In the genomic region with DNA sequence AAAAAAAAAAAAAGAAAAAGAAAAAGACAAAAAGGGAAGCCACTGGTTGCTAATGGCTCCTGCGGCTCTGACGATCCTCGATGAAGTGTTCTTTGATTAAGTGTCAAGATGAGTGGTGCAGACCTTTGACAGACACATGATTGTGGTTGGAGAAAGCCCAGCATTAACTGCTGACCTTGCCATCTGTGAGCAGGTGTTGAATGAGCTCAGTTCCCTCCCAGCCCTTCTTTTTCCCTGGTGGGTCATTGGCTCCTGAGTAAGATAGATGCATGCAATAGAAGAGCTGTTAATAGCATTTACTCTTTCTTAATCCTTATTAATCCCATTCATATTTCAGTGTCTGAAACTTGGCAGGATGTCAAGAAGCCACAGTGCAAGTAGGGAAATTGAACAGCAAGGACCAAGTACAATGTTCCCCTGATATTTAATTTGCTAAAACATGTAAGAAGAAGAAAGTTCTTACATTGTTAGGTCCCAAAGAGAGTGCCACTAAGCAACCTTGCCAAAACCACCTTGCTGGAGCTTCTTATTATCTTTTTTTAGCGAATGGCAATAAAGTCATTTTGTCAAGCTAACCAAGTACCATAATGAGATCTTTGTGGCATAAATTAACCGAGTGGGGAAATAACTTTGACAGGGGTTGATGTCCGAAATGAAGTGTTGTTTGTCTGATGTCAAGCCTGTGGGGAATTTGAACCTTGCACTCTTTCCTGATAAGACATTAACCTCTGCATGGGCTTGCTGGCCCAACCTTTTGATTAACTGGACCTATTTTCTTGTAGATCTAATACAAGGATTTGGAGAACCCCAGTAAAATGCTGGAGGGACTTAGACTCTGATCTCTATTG, we compare ENCODE assay signal across 1 cellular context.
TF ChIP-seq lines count a peak whose summit lies in the region.

No MANE protein-coding gene starts in this region.

TF ChIP-seq in HEK293, 187 proteins besides CTCF, POLR2A, EP300 and RAD21 (continued from another document and continues in another):
- TF ChIP-seq, protein P1, sequence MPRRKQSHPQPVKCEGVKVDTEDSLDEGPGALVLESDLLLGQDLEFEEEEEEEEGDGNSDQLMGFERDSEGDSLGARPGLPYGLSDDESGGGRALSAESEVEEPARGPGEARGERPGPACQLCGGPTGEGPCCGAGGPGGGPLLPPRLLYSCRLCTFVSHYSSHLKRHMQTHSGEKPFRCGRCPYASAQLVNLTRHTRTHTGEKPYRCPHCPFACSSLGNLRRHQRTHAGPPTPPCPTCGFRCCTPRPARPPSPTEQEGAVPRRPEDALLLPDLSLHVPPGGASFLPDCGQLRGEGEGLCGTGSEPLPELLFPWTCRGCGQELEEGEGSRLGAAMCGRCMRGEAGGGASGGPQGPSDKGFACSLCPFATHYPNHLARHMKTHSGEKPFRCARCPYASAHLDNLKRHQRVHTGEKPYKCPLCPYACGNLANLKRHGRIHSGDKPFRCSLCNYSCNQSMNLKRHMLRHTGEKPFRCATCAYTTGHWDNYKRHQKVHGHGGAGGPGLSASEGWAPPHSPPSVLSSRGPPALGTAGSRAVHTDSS (tag by site-specific recombination; IDR thresholded peaks at IDR 0.05) = no peak
- no peak for TF ChIP-seq ZNF561 (tag by site-specific recombination; IDR thresholded peaks at IDR 0.05; ENCODE audit: borderline replicate concordance)
- TF ChIP-seq, protein P2, sequence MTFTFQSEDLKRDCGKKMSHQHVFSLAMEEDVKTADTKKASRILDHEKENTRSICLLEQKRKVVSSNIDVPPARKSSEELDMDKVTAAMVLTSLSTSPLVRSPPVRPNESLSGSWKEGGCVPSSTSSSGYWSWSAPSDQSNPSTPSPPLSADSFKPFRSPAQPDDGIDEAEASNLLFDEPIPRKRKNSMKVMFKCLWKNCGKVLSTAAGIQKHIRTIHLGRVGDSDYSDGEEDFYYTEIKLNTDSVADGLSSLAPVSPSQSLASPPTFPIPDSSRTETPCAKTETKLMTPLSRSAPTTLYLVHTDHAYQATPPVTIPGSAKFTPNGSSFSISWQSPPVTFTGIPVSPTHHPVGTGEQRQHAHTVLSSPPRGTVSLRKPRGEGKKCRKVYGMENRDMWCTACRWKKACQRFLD (tag by site-specific recombination; IDR thresholded peaks at IDR 0.05) = no peak
- TF ChIP-seq, protein P3, sequence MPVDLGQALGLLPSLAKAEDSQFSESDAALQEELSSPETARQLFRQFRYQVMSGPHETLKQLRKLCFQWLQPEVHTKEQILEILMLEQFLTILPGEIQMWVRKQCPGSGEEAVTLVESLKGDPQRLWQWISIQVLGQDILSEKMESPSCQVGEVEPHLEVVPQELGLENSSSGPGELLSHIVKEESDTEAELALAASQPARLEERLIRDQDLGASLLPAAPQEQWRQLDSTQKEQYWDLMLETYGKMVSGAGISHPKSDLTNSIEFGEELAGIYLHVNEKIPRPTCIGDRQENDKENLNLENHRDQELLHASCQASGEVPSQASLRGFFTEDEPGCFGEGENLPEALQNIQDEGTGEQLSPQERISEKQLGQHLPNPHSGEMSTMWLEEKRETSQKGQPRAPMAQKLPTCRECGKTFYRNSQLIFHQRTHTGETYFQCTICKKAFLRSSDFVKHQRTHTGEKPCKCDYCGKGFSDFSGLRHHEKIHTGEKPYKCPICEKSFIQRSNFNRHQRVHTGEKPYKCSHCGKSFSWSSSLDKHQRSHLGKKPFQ (tag by site-specific recombination; IDR thresholded peaks at IDR 0.05) = no peak
- TF ChIP-seq, protein P4, sequence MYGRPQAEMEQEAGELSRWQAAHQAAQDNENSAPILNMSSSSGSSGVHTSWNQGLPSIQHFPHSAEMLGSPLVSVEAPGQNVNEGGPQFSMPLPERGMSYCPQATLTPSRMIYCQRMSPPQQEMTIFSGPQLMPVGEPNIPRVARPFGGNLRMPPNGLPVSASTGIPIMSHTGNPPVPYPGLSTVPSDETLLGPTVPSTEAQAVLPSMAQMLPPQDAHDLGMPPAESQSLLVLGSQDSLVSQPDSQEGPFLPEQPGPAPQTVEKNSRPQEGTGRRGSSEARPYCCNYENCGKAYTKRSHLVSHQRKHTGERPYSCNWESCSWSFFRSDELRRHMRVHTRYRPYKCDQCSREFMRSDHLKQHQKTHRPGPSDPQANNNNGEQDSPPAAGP (tag by site-specific recombination; IDR thresholded peaks at IDR 0.05) = no peak
- TF ChIP-seq ZNF48 (tag by site-specific recombination; IDR thresholded peaks at IDR 0.05) = no peak
- TF ChIP-seq WT1 (tag by site-specific recombination; IDR thresholded peaks at IDR 0.05) = peak; percentile 45; the same call in 1 of the 2 replicates
- TF ChIP-seq KLF16 (tag by site-specific recombination; IDR thresholded peaks at IDR 0.05) = 0 out of 2 replicates have a peak, but pooled peaks have one; percentile 23
- peak; percentile 78 for TF ChIP-seq SCRT2 (tag by site-specific recombination; IDR thresholded peaks at IDR 0.05)
- TF ChIP-seq ZNF664 (tag by site-specific recombination; IDR thresholded peaks at IDR 0.05) = no peak
- no peak for TF ChIP-seq HOXA7 (CRISPR knock-in tag; IDR thresholded peaks at IDR 0.05; ENCODE audit: borderline replicate concordance)
- peak; percentile 47 for TF ChIP-seq ZNF629 (tag by site-specific recombination; IDR thresholded peaks at IDR 0.05)
- TF ChIP-seq ZNF426 (tag by site-specific recombination; IDR thresholded peaks at IDR 0.05) = no peak
- peak; percentile 43 for TF ChIP-seq ZXDB (tag by site-specific recombination; IDR thresholded peaks at IDR 0.05)
- no peak for TF ChIP-seq ZNF501 (tag by site-specific recombination; IDR thresholded peaks at IDR 0.05)
- TF ChIP-seq ZFP41 (tag by site-specific recombination; IDR thresholded peaks at IDR 0.05; ENCODE audit: borderline replicate concordance) = no peak
- TF ChIP-seq, protein P5, sequence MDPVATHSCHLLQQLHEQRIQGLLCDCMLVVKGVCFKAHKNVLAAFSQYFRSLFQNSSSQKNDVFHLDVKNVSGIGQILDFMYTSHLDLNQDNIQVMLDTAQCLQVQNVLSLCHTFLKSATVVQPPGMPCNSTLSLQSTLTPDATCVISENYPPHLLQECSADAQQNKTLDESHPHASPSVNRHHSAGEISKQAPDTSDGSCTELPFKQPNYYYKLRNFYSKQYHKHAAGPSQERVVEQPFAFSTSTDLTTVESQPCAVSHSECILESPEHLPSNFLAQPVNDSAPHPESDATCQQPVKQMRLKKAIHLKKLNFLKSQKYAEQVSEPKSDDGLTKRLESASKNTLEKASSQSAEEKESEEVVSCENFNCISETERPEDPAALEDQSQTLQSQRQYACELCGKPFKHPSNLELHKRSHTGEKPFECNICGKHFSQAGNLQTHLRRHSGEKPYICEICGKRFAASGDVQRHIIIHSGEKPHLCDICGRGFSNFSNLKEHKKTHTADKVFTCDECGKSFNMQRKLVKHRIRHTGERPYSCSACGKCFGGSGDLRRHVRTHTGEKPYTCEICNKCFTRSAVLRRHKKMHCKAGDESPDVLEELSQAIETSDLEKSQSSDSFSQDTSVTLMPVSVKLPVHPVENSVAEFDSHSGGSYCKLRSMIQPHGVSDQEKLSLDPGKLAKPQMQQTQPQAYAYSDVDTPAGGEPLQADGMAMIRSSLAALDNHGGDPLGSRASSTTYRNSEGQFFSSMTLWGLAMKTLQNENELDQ (tag by site-specific recombination; IDR thresholded peaks at IDR 0.05; ENCODE audit: low read depth) = peak; percentile 72
- TF ChIP-seq, protein P6, sequence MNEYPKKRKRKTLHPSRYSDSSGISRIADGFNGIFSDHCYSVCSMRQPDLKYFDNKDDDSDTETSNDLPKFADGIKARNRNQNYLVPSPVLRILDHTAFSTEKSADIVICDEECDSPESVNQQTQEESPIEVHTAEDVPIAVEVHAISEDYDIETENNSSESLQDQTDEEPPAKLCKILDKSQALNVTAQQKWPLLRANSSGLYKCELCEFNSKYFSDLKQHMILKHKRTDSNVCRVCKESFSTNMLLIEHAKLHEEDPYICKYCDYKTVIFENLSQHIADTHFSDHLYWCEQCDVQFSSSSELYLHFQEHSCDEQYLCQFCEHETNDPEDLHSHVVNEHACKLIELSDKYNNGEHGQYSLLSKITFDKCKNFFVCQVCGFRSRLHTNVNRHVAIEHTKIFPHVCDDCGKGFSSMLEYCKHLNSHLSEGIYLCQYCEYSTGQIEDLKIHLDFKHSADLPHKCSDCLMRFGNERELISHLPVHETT (tag by site-specific recombination; IDR thresholded peaks at IDR 0.05) = no peak
- no peak for TF ChIP-seq ZNF626 (tag by site-specific recombination; IDR thresholded peaks at IDR 0.05)
- TF ChIP-seq, protein P7, sequence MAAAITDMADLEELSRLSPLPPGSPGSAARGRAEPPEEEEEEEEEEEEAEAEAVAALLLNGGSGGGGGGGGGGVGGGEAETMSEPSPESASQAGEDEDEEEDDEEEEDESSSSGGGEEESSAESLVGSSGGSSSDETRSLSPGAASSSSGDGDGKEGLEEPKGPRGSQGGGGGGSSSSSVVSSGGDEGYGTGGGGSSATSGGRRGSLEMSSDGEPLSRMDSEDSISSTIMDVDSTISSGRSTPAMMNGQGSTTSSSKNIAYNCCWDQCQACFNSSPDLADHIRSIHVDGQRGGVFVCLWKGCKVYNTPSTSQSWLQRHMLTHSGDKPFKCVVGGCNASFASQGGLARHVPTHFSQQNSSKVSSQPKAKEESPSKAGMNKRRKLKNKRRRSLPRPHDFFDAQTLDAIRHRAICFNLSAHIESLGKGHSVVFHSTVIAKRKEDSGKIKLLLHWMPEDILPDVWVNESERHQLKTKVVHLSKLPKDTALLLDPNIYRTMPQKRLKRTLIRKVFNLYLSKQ (tag by site-specific recombination; IDR thresholded peaks at IDR 0.05; ENCODE audit: borderline replicate concordance) = no peak
- peak; percentile 69 for TF ChIP-seq IKZF3 (tag by site-specific recombination; IDR thresholded peaks at IDR 0.05)
- TF ChIP-seq ZNF548 (tag by site-specific recombination; IDR thresholded peaks at IDR 0.05) = no peak
- peak; percentile 70 for TF ChIP-seq OSR2 (tag by site-specific recombination; IDR thresholded peaks at IDR 0.05)
- TF ChIP-seq ZNF510 (tag by site-specific recombination; IDR thresholded peaks at IDR 0.05; ENCODE audit: insufficient replicate concordance) = no peak
- TF ChIP-seq ZNF843 (tag by site-specific recombination; IDR thresholded peaks at IDR 0.05) = peak; percentile 64
- TF ChIP-seq, protein P8, sequence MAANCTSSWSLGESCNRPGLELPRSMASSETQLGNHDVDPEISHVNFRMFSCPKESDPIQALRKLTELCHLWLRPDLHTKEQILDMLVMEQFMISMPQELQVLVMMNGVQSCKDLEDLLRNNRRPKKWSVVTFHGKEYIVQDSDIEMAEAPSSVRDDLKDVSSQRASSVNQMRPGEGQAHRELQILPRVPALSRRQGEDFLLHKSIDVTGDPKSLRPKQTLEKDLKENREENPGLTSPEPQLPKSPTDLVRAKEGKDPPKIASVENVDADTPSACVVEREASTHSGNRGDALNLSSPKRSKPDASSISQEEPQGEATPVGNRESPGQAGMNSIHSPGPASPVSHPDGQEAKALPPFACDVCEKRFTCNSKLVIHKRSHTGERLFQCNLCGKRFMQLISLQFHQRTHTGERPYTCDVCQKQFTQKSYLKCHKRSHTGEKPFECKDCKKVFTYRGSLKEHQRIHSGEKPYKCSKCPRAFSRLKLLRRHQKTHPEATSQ (tag by site-specific recombination; IDR thresholded peaks at IDR 0.05) = no peak
- TF ChIP-seq ZNF830 (tag by site-specific recombination; IDR thresholded peaks at IDR 0.05; ENCODE audit: low read depth) = no peak
- peak; percentile 37; the same call in 1 of the 2 replicates for TF ChIP-seq SCRT1 (tag by site-specific recombination; IDR thresholded peaks at IDR 0.05; ENCODE audit: borderline replicate concordance)
- no peak for TF ChIP-seq ZNF292 (tag by site-specific recombination; IDR thresholded peaks at IDR 0.05; ENCODE audit: borderline replicate concordance, low read depth)
- TF ChIP-seq ZBTB17 (tag by site-specific recombination; IDR thresholded peaks at IDR 0.05) = peak; percentile 71; the same call in 1 of the 2 replicates
- TF ChIP-seq, protein P9, sequence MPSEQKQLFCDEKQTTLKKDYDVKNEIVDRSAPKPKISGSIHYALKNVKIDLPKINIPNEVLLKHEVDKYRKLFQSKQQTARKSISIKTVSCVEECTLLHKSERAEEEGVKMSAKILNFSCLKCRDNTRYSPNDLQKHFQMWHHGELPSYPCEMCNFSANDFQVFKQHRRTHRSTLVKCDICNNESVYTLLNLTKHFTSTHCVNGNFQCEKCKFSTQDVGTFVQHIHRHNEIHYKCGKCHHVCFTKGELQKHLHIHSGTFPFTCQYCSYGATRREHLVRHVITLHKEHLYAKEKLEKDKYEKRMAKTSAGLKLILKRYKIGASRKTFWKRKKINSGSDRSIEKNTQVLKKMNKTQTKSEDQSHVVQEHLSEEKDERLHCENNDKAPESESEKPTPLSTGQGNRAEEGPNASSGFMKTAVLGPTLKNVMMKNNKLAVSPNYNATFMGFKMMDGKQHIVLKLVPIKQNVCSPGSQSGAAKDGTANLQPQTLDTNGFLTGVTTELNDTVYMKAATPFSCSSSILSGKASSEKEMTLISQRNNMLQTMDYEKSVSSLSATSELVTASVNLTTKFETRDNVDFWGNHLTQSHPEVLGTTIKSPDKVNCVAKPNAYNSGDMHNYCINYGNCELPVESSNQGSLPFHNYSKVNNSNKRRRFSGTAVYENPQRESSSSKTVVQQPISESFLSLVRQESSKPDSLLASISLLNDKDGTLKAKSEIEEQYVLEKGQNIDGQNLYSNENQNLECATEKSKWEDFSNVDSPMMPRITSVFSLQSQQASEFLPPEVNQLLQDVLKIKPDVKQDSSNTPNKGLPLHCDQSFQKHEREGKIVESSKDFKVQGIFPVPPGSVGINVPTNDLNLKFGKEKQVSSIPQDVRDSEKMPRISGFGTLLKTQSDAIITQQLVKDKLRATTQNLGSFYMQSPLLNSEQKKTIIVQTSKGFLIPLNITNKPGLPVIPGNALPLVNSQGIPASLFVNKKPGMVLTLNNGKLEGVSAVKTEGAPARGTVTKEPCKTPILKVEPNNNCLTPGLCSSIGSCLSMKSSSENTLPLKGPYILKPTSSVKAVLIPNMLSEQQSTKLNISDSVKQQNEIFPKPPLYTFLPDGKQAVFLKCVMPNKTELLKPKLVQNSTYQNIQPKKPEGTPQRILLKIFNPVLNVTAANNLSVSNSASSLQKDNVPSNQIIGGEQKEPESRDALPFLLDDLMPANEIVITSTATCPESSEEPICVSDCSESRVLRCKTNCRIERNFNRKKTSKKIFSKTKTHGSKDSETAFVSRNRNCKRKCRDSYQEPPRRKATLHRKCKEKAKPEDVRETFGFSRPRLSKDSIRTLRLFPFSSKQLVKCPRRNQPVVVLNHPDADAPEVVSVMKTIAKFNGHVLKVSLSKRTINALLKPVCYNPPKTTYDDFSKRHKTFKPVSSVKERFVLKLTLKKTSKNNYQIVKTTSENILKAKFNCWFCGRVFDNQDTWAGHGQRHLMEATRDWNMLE (tag by site-specific recombination; conservative IDR thresholded peaks at IDR 0.05; ENCODE audit: low read depth) = no peak
- TF ChIP-seq SP7 (tag by site-specific recombination; IDR thresholded peaks at IDR 0.05) = peak; percentile 75
- TF ChIP-seq ZNF155 (tag by site-specific recombination; IDR thresholded peaks at IDR 0.05) = no peak
